9 cellular contexts compared by ENCODE assay signal in the genomic region with DNA sequence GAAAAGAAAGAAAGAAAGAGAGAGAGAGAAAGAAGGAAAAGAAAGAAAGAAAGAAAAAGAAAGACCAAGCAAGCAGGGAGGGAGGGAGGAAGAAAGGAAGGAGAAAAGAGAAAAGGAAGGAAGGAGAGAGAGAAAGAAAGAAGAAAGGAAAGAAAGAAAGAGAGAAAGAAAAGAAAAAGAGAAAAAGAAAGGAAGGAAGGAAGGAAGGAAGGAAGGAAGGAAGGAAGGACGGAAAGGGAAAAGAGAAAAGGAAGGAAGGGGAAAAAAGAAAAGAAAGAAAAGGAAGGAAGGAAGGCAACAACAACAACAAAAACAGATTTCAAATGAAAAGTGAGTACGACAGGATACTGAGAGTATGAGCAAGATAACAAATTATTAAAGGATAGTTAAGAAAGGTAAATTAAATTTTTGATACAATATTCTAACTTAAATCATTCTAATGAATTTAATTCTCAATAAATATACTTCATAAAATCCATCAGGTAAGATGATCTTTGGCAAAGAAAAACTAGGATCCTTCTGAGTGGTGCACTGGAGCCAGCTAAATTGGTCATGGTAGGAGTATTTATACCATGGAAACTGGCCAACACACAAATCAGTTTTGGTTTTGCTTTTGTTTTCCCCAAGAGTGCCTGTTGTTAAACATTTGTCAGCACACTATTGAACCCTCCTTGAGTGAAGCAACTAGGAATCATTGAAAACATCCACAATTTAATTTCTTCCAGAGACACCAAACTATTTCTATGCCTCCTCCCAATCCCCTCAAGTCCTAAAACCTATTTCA. TPM values are rescaled to one million over a fixed set of nuclear protein-coding genes. Genes with fewer than 3 reads are reported as not detected.
DNase-seq lines count a peak whose midpoint lies in the region; ATAC-seq, FAIRE-seq and TF ChIP-seq lines count a peak whose summit lies in the region.
"Had no signal": no experiment of that assay in that cellular context is flagged by ENCODE, and none has a peak within 500 bp of the region (broad histone marks: within the 10 kb centered on the region; RNA-seq: fewer than 3 reads in every experiment).

No MANE protein-coding gene starts in this region.

- TF ChIP-seq EP300 in sigmoid colon (IDR thresholded peaks at IDR 0.05) = no peak

- no peak for TF ChIP-seq CTCF in sigmoid colon (IDR thresholded peaks at IDR 0.05)

- H3K9me3 Mint-ChIP-seq in activated naive CD4-positive, alpha-beta T cell treated with anti-CD3 and anti-CD28 coated beads, Interleukin-2, amount 50 U/mL, for 24 hours = peaks cover 9% of the 10 kb centered on the region

- H3K27ac Mint-ChIP-seq in activated naive CD4-positive, alpha-beta T cell treated with anti-CD3 and anti-CD28 coated beads, Interleukin-2, amount 50 U/mL, for 24 hours = peak overlapping the region; percentile 99

- peaks cover 60% of the 10 kb centered on the region for H3K4me1 Mint-ChIP-seq in activated naive CD4-positive, alpha-beta T cell treated with anti-CD3 and anti-CD28 coated beads, Interleukin-2, amount 50 U/mL, for 24 hours

- TF ChIP-seq POLR2A in sigmoid colon (IDR thresholded peaks at IDR 0.05) = no peak

- ATAC-seq in HG02884 (IDR thresholded peaks at IDR 0.05; ENCODE audit: unreplicated experiment) (peak; percentile 90), sciatic nerve (peak; percentile 86)

- H3K27ac ChIP-seq in sigmoid colon = peak overlapping the region in 1 of 4 donors; percentile 2
- H3K27ac ChIP-seq: cardiac muscle cell had no signal

- H3K4me3 Mint-ChIP-seq in activated naive CD4-positive, alpha-beta T cell treated with anti-CD3 and anti-CD28 coated beads, Interleukin-2, amount 50 U/mL, for 24 hours = peak overlapping the region; percentile 75

- H3K4me3 ChIP-seq in sigmoid colon = no peak overlapping the region
- H3K4me3 ChIP-seq: cardiac muscle cell had no signal

- H3K9me3 ChIP-seq in sigmoid colon = peaks cover 0 to 1% (median 0%) of the 10 kb centered on the region in 4 donors

- no peaks in the 10 kb centered on the region for H3K27me3 Mint-ChIP-seq in activated naive CD4-positive, alpha-beta T cell treated with anti-CD3 and anti-CD28 coated beads, Interleukin-2, amount 50 U/mL, for 24 hours

- H3K4me1 ChIP-seq in sigmoid colon = peaks cover 0 to 9% (median 4%) of the 10 kb centered on the region in 4 donors

- DNase-seq in activated naive CD4-positive, alpha-beta T cell treated with Interleukin-2 at 50 U/mL for 16 hours = no peak
- peak; percentile 65 for DNase-seq in NCI-H748 (lab: John Stamatoyannopoulos, UW; ENCODE audit: unreplicated experiment)
- DNase-seq in sciatic nerve (ENCODE audit: low spot score) = no peak
- DNase-seq in GOT3 (lab: John Stamatoyannopoulos, UW) = no peak
- DNase-seq in sigmoid colon = no peak

- H3K36me3 Mint-ChIP-seq in activated naive CD4-positive, alpha-beta T cell treated with anti-CD3 and anti-CD28 coated beads, Interleukin-2, amount 50 U/mL, for 24 hours = peaks cover 2% of the 10 kb centered on the region

- intact Hi-C loops in sciatic nerve (cut with DNase I) = no loop called here
- intact Hi-C loops in sigmoid colon (cut with DNase I) = no loop called here

- no peaks in the 10 kb centered on the region for H3K36me3 ChIP-seq in sigmoid colon
- H3K36me3 ChIP-seq: cardiac muscle cell had no signal

- no peaks in the 10 kb centered on the region for H3K27me3 ChIP-seq in sigmoid colon
- H3K27me3 ChIP-seq: cardiac muscle cell had no signal

- 90 to 94% methylated on average over 2 of the region's 2 CpGs for whole genome bisulfite sequencing in sigmoid colon, 2 donors

- FAIRE-seq in endometrium (lab: Jason Lieb, UNC) = peak; percentile 31

RNA-seq across cellular contexts. Expression of a gene that starts 56.1 kb away (rescaled TPM):
- total RNA-seq in sciatic nerve (25.5 TPM), sigmoid colon (10 to 100 TPM; 17.6 to 32.4 (median 23.3) TPM)
- 10 to 100 TPM; 22.8 to 32.8 (median 26.1) TPM for polyA plus RNA-seq in sigmoid colon
